20 cellular contexts compared by ENCODE assay signal in the genomic region with DNA sequence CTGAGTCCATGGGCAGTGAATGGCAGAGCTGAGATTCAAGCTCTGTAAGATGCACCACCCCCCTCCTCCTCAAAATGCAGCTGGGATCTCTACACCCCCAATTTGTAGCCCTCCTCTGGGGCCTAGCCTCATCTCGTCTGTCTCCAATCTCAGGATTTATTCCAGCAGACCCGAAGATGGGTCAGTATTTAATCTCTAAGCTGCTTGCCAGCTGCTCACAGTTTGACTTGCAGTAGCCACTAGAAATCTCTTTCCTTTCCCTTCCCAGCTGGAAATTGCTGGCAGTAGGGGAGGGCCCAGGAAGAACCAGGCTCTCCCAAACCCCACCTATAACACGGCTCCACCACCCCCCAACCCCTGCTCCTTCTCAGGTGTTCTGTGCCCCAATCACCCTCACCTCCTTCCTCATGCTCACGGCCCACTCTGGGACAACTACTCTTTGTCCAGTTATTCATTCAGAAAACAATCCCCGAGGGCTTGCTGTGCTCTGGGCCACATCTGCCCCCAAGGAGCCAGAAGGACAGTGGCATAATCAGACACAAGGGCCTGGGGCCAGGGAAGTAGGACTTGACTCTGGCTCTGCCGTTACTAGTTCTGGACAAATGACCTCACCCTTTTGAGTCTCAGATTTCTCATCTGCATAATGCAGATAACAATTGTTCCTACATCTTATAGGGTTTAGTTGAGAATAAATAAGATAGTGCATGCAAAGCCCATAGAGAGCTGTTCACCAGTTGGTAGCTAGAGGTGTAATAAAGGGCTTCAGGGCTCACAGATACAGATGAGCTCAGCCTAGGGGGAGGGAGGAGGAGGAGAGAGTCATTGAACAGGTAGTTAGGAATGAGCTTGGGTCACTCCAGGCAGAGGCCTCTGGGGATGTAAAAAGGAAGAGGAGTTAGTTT. TPM values are rescaled to one million over a fixed set of nuclear protein-coding genes. Genes with fewer than 3 reads are reported as not detected.
DNase-seq lines count a peak whose midpoint lies in the region; ATAC-seq and TF ChIP-seq lines count a peak whose summit lies in the region.
"Had no signal": no experiment of that assay in that cellular context is flagged by ENCODE, and none has a peak within 500 bp of the region (broad histone marks: within the 10 kb centered on the region; RNA-seq: fewer than 3 reads in every experiment).

No MANE protein-coding gene starts in this region.

- intact Hi-C loops in Right ventricle myocardium inferior (cut with DNase I): loop anchor here (10.0 kb wide), 1 partner anchor 123 kb away; no protein-coding TSS in a partner anchor

- peak; percentile 25 for DNase-seq in cardiac muscle cell (ENCODE audit: low read depth in 1 of 2, low spot score in 1 of 2)
- DNase-seq in Right ventricle myocardium inferior (ENCODE audit: missing footprints): no peak
- no peak for DNase-seq in RWPE2 (ENCODE audit: low spot score)
- peak; percentile 19 to 51 for DNase-seq in foreskin fibroblast
- DNase-seq in AML-193 (lab: John Stamatoyannopoulos, UW): no peak
- DNase-seq in stimulated activated CD4-positive, alpha-beta T cell treated with anti-CD3 and anti-CD28 coated beads, Interleukin-2, amount 100 ng/mL, for 24 hours: no peak
- DNase-seq: activated CD4-positive, alpha-beta T cell treated with anti-CD3 and anti-CD28 coated beads, Interleukin-2, amount 50 U/mL, for 48 hours; Caco-2; effector CD4-positive, alpha-beta T cell; foreskin melanocyte; immature natural killer cell; MV-4-11; NCI-H510A; small intestine; T-helper 9 cell had no signal

- H3K9me3 ChIP-seq in cardiac muscle cell (ENCODE audit: low read depth) (peaks cover 3% of the 10 kb centered on the region), RWPE2 (ENCODE audit: severe bottlenecking) (no peaks in the 10 kb centered on the region)
- H3K9me3 ChIP-seq: Caco-2 had no signal

- H3K36me3 ChIP-seq in cardiac muscle cell (no peaks in the 10 kb centered on the region), RWPE2 (ENCODE audit: low read depth) (no peaks in the 10 kb centered on the region)

- ATAC-seq in Right ventricle myocardium inferior: no peak
- peak; percentile 66 for ATAC-seq in RWPE2 (ENCODE audit: low read depth)
- ATAC-seq in SK-N-SH treated with all-trans-retinoic acid at 6 μM for 48 hours: no peak
- ATAC-seq in GM21737 (IDR thresholded peaks at IDR 0.05; ENCODE audit: unreplicated experiment): no peak
- ATAC-seq: activated T-helper 17 cell treated with anti-CD3 and anti-CD28 coated beads, Interleukin-2, amount 50 U/mL, for 72 hours had no signal

- H3K27me3 ChIP-seq in cardiac muscle cell: peaks cover 13% of the 10 kb centered on the region
- peaks cover 3% of the 10 kb centered on the region for H3K27me3 ChIP-seq in RWPE2 (ENCODE audit: insufficient read depth, poor library complexity, severe bottlenecking)

- H3K4me3 ChIP-seq in cardiac muscle cell (no peak overlapping the region), RWPE2 (ENCODE audit: severe bottlenecking) (no peak overlapping the region), foreskin fibroblast (ENCODE audit: low read depth in 1 of 2, low read length in 2 of 2) (no peak overlapping the region)

- no peak for TF ChIP-seq CTCF in cardiac muscle cell (IDR thresholded peaks at IDR 0.05; ENCODE audit: low read depth, low read length)
- no peak for TF ChIP-seq CTCF in RWPE2 (IDR thresholded peaks at IDR 0.05; ENCODE audit: poor library complexity, severe bottlenecking)
- TF ChIP-seq CTCF in foreskin fibroblast (IDR thresholded peaks at IDR 0.05; ENCODE audit: low read depth, low read length): no peak

- H3K4me1 ChIP-seq in cardiac muscle cell (ENCODE audit: low read depth) (no peaks in the 10 kb centered on the region), RWPE2 (ENCODE audit: insufficient read depth, poor library complexity, severe bottlenecking) (peaks cover 12% of the 10 kb centered on the region)
- H3K4me1 ChIP-seq: Caco-2 had no signal

- no peak overlapping the region for H3K27ac ChIP-seq in cardiac muscle cell
- no peak overlapping the region for H3K27ac ChIP-seq in RWPE2 (ENCODE audit: poor library complexity, severe bottlenecking)

TF ChIP-seq in SK-N-SH treated with all-trans-retinoic acid at 6 μM for 48 hours, 23 proteins besides CTCF, POLR2A, EP300 and RAD21:
- TF ChIP-seq ZFP3 (CRISPR knock-in tag; IDR thresholded peaks at IDR 0.05) (no peak), RARB (CRISPR knock-in tag; IDR thresholded peaks at IDR 0.05) (no peak), TOX (CRISPR knock-in tag; IDR thresholded peaks at IDR 0.05; ENCODE audit: borderline replicate concordance) (no peak), BACH2 (CRISPR knock-in tag; IDR thresholded peaks at IDR 0.05; ENCODE audit: borderline replicate concordance) (no peak), GLIS3 (CRISPR knock-in tag; IDR thresholded peaks at IDR 0.05) (no peak), CSDC2 (CRISPR knock-in tag; IDR thresholded peaks at IDR 0.05) (no peak), TCF4 (CRISPR knock-in tag; IDR thresholded peaks at IDR 0.05; ENCODE audit: borderline replicate concordance) (no peak), ZFP30 (CRISPR knock-in tag; IDR thresholded peaks at IDR 0.05) (no peak)
- TF ChIP-seq, protein P1, sequence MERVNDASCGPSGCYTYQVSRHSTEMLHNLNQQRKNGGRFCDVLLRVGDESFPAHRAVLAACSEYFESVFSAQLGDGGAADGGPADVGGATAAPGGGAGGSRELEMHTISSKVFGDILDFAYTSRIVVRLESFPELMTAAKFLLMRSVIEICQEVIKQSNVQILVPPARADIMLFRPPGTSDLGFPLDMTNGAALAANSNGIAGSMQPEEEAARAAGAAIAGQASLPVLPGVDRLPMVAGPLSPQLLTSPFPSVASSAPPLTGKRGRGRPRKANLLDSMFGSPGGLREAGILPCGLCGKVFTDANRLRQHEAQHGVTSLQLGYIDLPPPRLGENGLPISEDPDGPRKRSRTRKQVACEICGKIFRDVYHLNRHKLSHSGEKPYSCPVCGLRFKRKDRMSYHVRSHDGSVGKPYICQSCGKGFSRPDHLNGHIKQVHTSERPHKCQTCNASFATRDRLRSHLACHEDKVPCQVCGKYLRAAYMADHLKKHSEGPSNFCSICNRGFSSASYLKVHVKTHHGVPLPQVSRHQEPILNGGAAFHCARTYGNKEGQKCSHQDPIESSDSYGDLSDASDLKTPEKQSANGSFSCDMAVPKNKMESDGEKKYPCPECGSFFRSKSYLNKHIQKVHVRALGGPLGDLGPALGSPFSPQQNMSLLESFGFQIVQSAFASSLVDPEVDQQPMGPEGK (CRISPR knock-in tag; IDR thresholded peaks at IDR 0.05; ENCODE audit: borderline replicate concordance): no peak
- TF ChIP-seq, protein P2, sequence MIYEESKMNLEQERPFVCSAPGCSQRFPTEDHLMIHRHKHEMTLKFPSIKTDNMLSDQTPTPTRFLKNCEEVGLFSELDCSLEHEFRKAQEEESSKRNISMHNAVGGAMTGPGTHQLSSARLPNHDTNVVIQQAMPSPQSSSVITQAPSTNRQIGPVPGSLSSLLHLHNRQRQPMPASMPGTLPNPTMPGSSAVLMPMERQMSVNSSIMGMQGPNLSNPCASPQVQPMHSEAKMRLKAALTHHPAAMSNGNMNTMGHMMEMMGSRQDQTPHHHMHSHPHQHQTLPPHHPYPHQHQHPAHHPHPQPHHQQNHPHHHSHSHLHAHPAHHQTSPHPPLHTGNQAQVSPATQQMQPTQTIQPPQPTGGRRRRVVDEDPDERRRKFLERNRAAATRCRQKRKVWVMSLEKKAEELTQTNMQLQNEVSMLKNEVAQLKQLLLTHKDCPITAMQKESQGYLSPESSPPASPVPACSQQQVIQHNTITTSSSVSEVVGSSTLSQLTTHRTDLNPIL (CRISPR knock-in tag; IDR thresholded peaks at IDR 0.05; ENCODE audit: low read depth): no peak
- TF ChIP-seq, protein P3, sequence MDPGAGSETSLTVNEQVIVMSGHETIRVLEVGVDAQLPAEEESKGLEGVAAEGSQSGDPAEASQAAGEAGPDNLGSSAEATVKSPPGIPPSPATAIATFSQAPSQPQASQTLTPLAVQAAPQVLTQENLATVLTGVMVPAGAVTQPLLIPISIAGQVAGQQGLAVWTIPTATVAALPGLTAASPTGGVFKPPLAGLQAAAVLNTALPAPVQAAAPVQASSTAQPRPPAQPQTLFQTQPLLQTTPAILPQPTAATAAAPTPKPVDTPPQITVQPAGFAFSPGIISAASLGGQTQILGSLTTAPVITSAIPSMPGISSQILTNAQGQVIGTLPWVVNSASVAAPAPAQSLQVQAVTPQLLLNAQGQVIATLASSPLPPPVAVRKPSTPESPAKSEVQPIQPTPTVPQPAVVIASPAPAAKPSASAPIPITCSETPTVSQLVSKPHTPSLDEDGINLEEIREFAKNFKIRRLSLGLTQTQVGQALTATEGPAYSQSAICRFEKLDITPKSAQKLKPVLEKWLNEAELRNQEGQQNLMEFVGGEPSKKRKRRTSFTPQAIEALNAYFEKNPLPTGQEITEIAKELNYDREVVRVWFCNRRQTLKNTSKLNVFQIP (CRISPR knock-in tag; IDR thresholded peaks at IDR 0.05; ENCODE audit: borderline replicate concordance, low read depth): no peak
TF ChIP-seq in SK-N-SH treated with all-trans-retinoic acid at 6 μM for 48 hours: peak in this region for 0.

RNA-seq across cellular contexts. Expression of a gene that starts 1.3 kb away (rescaled TPM):
- total RNA-seq in cardiac muscle cell: not detected in 2 replicates
- polyA plus RNA-seq in cardiac muscle cell: not detected in 2 replicates
- total RNA-seq in Right ventricle myocardium inferior: not detected
- total RNA-seq: activated T-helper 17 cell treated with anti-CD3 and anti-CD28 coated beads, Interleukin-2, amount 50 U/mL, for 72 hours; Caco-2; osteoblast had no signal
- polyA plus RNA-seq: AG04450, immature natural killer cell, small intestine had no signal

RNA-seq across cellular contexts. Expression of a gene that starts 44.2 kb away (rescaled TPM):
- not detected in 2 replicates for total RNA-seq in cardiac muscle cell
- not detected in 2 replicates for polyA plus RNA-seq in cardiac muscle cell
- not detected for total RNA-seq in Right ventricle myocardium inferior
- total RNA-seq: activated T-helper 17 cell treated with anti-CD3 and anti-CD28 coated beads, Interleukin-2, amount 50 U/mL, for 72 hours; osteoblast had no signal
- polyA plus RNA-seq: AG04450, immature natural killer cell, small intestine had no signal

RNA-seq across cellular contexts. Expression of a gene that starts 47.9 kb away (rescaled TPM):
- total RNA-seq in cardiac muscle cell (149 and 168 TPM in 2 replicates), Right ventricle myocardium inferior (31.7 TPM)
- 138 and 184 TPM in 2 replicates for polyA plus RNA-seq in cardiac muscle cell

Comparison
In these comparisons a context has a peak if more than half of its experiments do, and no peak if none do; other contexts are left out.
1. DNase-seq: peak in cardiac muscle cell (2 of 2) and foreskin fibroblast (2 of 2); none in Right ventricle myocardium inferior (single experiment), RWPE2 (single experiment), AML-193 (0 of 2) and stimulated activated CD4-positive, alpha-beta T cell treated with anti-CD3 and anti-CD28 coated beads, Interleukin-2, amount 100 ng/mL, for 24 hours (0 of 2).